Comparison of ENCODE assay signal across 21 cellular contexts in genomic region chr14:61365667-61366194, GRCh38. TPM values are rescaled to one million over a fixed set of nuclear protein-coding genes. Genes with fewer than 3 reads are reported as not detected.
DNase-seq lines count a peak whose midpoint lies in the region; ATAC-seq, FAIRE-seq and TF ChIP-seq lines count a peak whose summit lies in the region.
"Had no signal": no experiment of that assay in that cellular context is flagged by ENCODE, and none has a peak within 500 bp of the region (broad histone marks: within the 10 kb centered on the region; RNA-seq: fewer than 3 reads in every experiment).

No MANE protein-coding gene starts in this region.

- H3K27ac ChIP-seq in smooth muscle cell (ENCODE audit: low read depth), result peak overlapping the region; percentile 45
- H3K27ac ChIP-seq: C4-2B had no signal

- H3K36me3 ChIP-seq in bronchial epithelial cell (ENCODE audit: control insufficient read depth, insufficient read depth, low read length) (no peaks in the 10 kb centered on the region), smooth muscle cell (ENCODE audit: low read depth) (no peaks in the 10 kb centered on the region)

- H3K4me3 ChIP-seq in bronchial epithelial cell (ENCODE audit: low read depth, low read length) (no peak overlapping the region), fibroblast of pulmonary artery (replicated peaks; ENCODE audit: low read depth, low read length) (no peak overlapping the region), smooth muscle cell (no peak overlapping the region)

- H3K9me3 ChIP-seq in smooth muscle cell (replicated peaks; ENCODE audit: low read depth), result no peaks in the 10 kb centered on the region
- H3K9me3 ChIP-seq: SK-N-SH had no signal

- no peaks in the 10 kb centered on the region for H4K20me1 ChIP-seq in smooth muscle cell (ENCODE audit: low read depth)

- no peak for ATAC-seq in HG02623 (IDR thresholded peaks at IDR 0.05; ENCODE audit: unreplicated experiment)
- ATAC-seq in GM21737 (IDR thresholded peaks at IDR 0.05; ENCODE audit: unreplicated experiment), result no peak
- ATAC-seq: HepG2 had no signal

- H3K79me2 ChIP-seq in smooth muscle cell (ENCODE audit: low read depth), result no peaks in the 10 kb centered on the region

- H3K9ac ChIP-seq in smooth muscle cell (ENCODE audit: low read depth), result peak overlapping the region; percentile 11
- H3K9ac ChIP-seq: SK-N-SH had no signal

- FAIRE-seq in HTR-8/SVneo (lab: Jason Lieb, UNC) (peak; percentile 93), bronchial epithelial cell (lab: Jason Lieb, UNC) (no peak)
- FAIRE-seq: HepG2 had no signal

- no peak overlapping the region for H2AFZ ChIP-seq in smooth muscle cell (ENCODE audit: low read depth)

- H3K4me1 ChIP-seq in smooth muscle cell (ENCODE audit: low read depth), result no peaks in the 10 kb centered on the region

- H3K4me2 ChIP-seq in smooth muscle cell, result no peak overlapping the region
- H3K4me2 ChIP-seq: SK-N-SH had no signal

- TF ChIP-seq CTCF in bronchial epithelial cell (IDR thresholded peaks at IDR 0.05; ENCODE audit: insufficient read depth, low read length, severe bottlenecking) (no peak), fibroblast of pulmonary artery (IDR thresholded peaks at IDR 0.05; ENCODE audit: low read length, missing control alignments) (no peak), smooth muscle cell (IDR thresholded peaks at IDR 0.05; ENCODE audit: borderline replicate concordance, insufficient read depth, poor library complexity, severe bottlenecking) (no peak)

- no peaks in the 10 kb centered on the region for H3F3A ChIP-seq in smooth muscle cell (ENCODE audit: low read depth)

- WGBS in smooth muscle cell (ENCODE audit: low lambda C conversion rate), result 57% methylated on average over 3 of the region's 3 CpGs

- DNase-seq in HTR-8/SVneo (ENCODE audit: insufficient read length, low spot score), result no peak
- DNase-seq in bronchial epithelial cell (ENCODE audit: low read depth), result peak; percentile 38
- DNase-seq in fibroblast of pulmonary artery (ENCODE audit: low read depth), result peak; percentile 65
- no peak for DNase-seq in smooth muscle cell (lab: John Stamatoyannopoulos, UW; ENCODE audit: unreplicated experiment)
- no peak for DNase-seq in inferior parietal cortex (ENCODE audit: extremely low spot score)
- no peak for DNase-seq in activated effector memory CD4-positive, alpha-beta T cell treated with Interleukin-2 at 50 U/mL for 16 hours
- DNase-seq: AML-193, GDM1, GOT3, KG1, MV-4-11, NCI-H1694 treated with DMSO at 0.1 percent for 48 hours, NCI-H2227 treated with DMSO at 0.1 percent for 48 hours, NCI-H510A treated with DMSO at 0.1 percent for 48 hours, NCI-H774, SHP77 treated with DMSO at 0.1 percent for 48 hours, SK-N-SH had no signal

- no peaks in the 10 kb centered on the region for H3K27me3 ChIP-seq in bronchial epithelial cell (ENCODE audit: control insufficient read depth, insufficient read depth, low read length)
- H3K27me3 ChIP-seq in smooth muscle cell (ENCODE audit: low read depth), result no peaks in the 10 kb centered on the region

RNA-seq across cellular contexts. Expression of gene PRKCH, which starts 44.4 kb away (rescaled TPM):
- total RNA-seq in bronchial epithelial cell (24.5 and 52.6 TPM in 2 replicates), smooth muscle cell (4.9 and 7.6 TPM in 2 replicates)
- polyA plus RNA-seq in smooth muscle cell, result 1.5 and 7.1 TPM in 2 replicates

Comparison
In these comparisons a context has a peak if more than half of its experiments do, and no peak if none do; other contexts are left out.
1. DNase-seq: peak in bronchial epithelial cell (single experiment) and fibroblast of pulmonary artery (single experiment); none in HTR-8/SVneo (single experiment), smooth muscle cell (single experiment), inferior parietal cortex (single experiment) and activated effector memory CD4-positive, alpha-beta T cell treated with Interleukin-2 at 50 U/mL for 16 hours (single experiment).